13 cellular contexts compared by ENCODE assay signal in genomic region chr11:6626971-6627761, GRCh38. TPM values are rescaled to one million over a fixed set of nuclear protein-coding genes. Genes with fewer than 3 reads are reported as not detected.
DNase-seq lines count a peak whose midpoint lies in the region; ATAC-seq and TF ChIP-seq lines count a peak whose summit lies in the region.
"Had no signal": no experiment of that assay in that cellular context is flagged by ENCODE, and none has a peak within 500 bp of the region (broad histone marks: within the 10 kb centered on the region; RNA-seq: fewer than 3 reads in every experiment).

No MANE protein-coding gene starts in this region.

- no peaks in the 10 kb centered on the region for H3K9me3 ChIP-seq in Loucy (ENCODE audit: insufficient read depth, low read depth, low read length)

- no peaks in the 10 kb centered on the region for H4K20me1 ChIP-seq in Loucy (ENCODE audit: insufficient read depth, low read length, poor library complexity, severe bottlenecking)

- no peaks in the 10 kb centered on the region for H3K27me3 Mint-ChIP-seq in natural killer cell treated with Interleukin-12 subunit alpha and Interleukin-12 subunit beta and Interleukin-15 and Interleukin-18, amount 100 ng/mL, for 72 hours

- H3K27ac ChIP-seq in coronary artery: no peak overlapping the region

- H2AFZ ChIP-seq in Loucy (ENCODE audit: low read length): peak overlapping the region; percentile 54; the same call in 1 of the 2 replicates

- no peaks in the 10 kb centered on the region for H3K9me2 ChIP-seq in Loucy (replicated peaks; ENCODE audit: low read depth, low read length)

- H3K4me1 ChIP-seq in Loucy (ENCODE audit: insufficient read depth, low read length, poor library complexity, severe bottlenecking): peaks cover 5% of the 10 kb centered on the region

- H3K79me2 ChIP-seq in Loucy (ENCODE audit: insufficient read depth, low read length): no peaks in the 10 kb centered on the region

- DNase-seq in cerebellum (ENCODE audit: low spot score) (peak; percentile 57), coronary artery (ENCODE audit: low spot score) (no peak), HuH-7 (ENCODE audit: low spot score) (no peak)
- no peak for DNase-seq in natural killer cell treated with Interleukin-12 subunit alpha and Interleukin-12 subunit beta and Interleukin-15 and Interleukin-18, amount 100 ng/mL, for 72 hours (ENCODE audit: low spot score)
- DNase-seq: activated CD4-positive, alpha-beta T cell treated with anti-CD3 and anti-CD28 coated beads, Interleukin-2, amount 50 U/mL, for 1 hour; glutamatergic neuron; NCI-H345; SHP77 treated with DMSO at 0.1 percent for 48 hours; stimulated activated CD4-positive, alpha-beta T cell treated with anti-CD3 and anti-CD28 coated beads, Interleukin-2, amount 100 ng/mL, for 48 hours had no signal

- TF ChIP-seq CTCF in Loucy (conservative IDR thresholded peaks at IDR 0.05; ENCODE audit: low read length) (no peak), coronary artery (IDR thresholded peaks at IDR 0.05) (no peak)

- H3K4me1 Mint-ChIP-seq in natural killer cell treated with Interleukin-12 subunit alpha and Interleukin-12 subunit beta and Interleukin-15 and Interleukin-18, amount 100 ng/mL, for 72 hours (ENCODE audit: low read depth in 2 of 2): peaks cover 10 to 20% of the 10 kb centered on the region in 2 donors

- no peaks in the 10 kb centered on the region for H3F3A ChIP-seq in Loucy (ENCODE audit: low read depth)

- peak overlapping the region; percentile 36 for H3K4me3 Mint-ChIP-seq in natural killer cell treated with Interleukin-12 subunit alpha and Interleukin-12 subunit beta and Interleukin-15 and Interleukin-18, amount 100 ng/mL, for 72 hours

- H3K4me3 ChIP-seq in Loucy (ENCODE audit: low read length, poor library complexity, severe bottlenecking) (no peak overlapping the region), coronary artery (no peak overlapping the region)

- peak overlapping the region; percentile 17 for H3K4me2 ChIP-seq in Loucy (ENCODE audit: low read depth, low read length, poor library complexity, severe bottlenecking)

- no peaks in the 10 kb centered on the region for H3K36me3 ChIP-seq in Loucy (ENCODE audit: insufficient read depth, low read length)

- H3K9ac ChIP-seq in Loucy (ENCODE audit: low read depth, low read length, poor library complexity, severe bottlenecking): no peak overlapping the region

- no peaks in the 10 kb centered on the region for H3K9me3 Mint-ChIP-seq in natural killer cell treated with Interleukin-12 subunit alpha and Interleukin-12 subunit beta and Interleukin-15 and Interleukin-18, amount 100 ng/mL, for 72 hours

- no peaks in the 10 kb centered on the region for H3K27me3 ChIP-seq in Loucy (ENCODE audit: insufficient read depth, low read length, poor library complexity, severe bottlenecking)

- ATAC-seq in GM18907 (IDR thresholded peaks at IDR 0.05; ENCODE audit: unreplicated experiment): peak; percentile 3
- ATAC-seq in natural killer cell treated with Interleukin-12 subunit alpha and Interleukin-12 subunit beta and Interleukin-15 and Interleukin-18, amount 100 ng/mL, for 72 hours: no peak
- no peak for ATAC-seq in GM19328 (IDR thresholded peaks at IDR 0.05; ENCODE audit: unreplicated experiment)

- H3K27ac Mint-ChIP-seq in natural killer cell treated with Interleukin-12 subunit alpha and Interleukin-12 subunit beta and Interleukin-15 and Interleukin-18, amount 100 ng/mL, for 72 hours: peak overlapping the region; percentile 16 to 78
- H3K27ac Mint-ChIP-seq: progenitor cell of endocrine pancreas had no signal

- no peaks in the 10 kb centered on the region for H3K36me3 Mint-ChIP-seq in natural killer cell treated with Interleukin-12 subunit alpha and Interleukin-12 subunit beta and Interleukin-15 and Interleukin-18, amount 100 ng/mL, for 72 hours

RNA-seq across cellular contexts. Expression of gene TPP1, which starts 7.9 kb away (rescaled TPM):
- total RNA-seq in cerebellum: 19.1 TPM
- total RNA-seq in natural killer cell treated with Interleukin-12 subunit alpha and Interleukin-12 subunit beta and Interleukin-15 and Interleukin-18, amount 100 ng/mL, for 72 hours: 10 to 100 TPM; 48.6 to 92.4 TPM

RNA-seq across cellular contexts. Expression of gene TAF10, which starts 15.2 kb away (rescaled TPM):
- total RNA-seq in cerebellum: 11.3 TPM
- total RNA-seq in natural killer cell treated with Interleukin-12 subunit alpha and Interleukin-12 subunit beta and Interleukin-15 and Interleukin-18, amount 100 ng/mL, for 72 hours: 100 to 1,000 TPM; 118 to 152 TPM

RNA-seq across cellular contexts. Expression of gene ILK, which starts 23.6 kb away (rescaled TPM):
- 45.5 TPM for total RNA-seq in cerebellum
- total RNA-seq in natural killer cell treated with Interleukin-12 subunit alpha and Interleukin-12 subunit beta and Interleukin-15 and Interleukin-18, amount 100 ng/mL, for 72 hours: 100 to 1,000 TPM in 1 of 2 donors, 10 to 100 TPM in 1; 91.8 to 142 TPM

RNA-seq across cellular contexts. Expression of gene RRP8, which starts 23.8 kb away (rescaled TPM):
- total RNA-seq in cerebellum: 16.9 TPM
- 10 to 100 TPM; 33.8 to 42.0 TPM for total RNA-seq in natural killer cell treated with Interleukin-12 subunit alpha and Interleukin-12 subunit beta and Interleukin-15 and Interleukin-18, amount 100 ng/mL, for 72 hours

RNA-seq across cellular contexts. Expression of gene DCHS1, which starts 28.4 kb away (rescaled TPM):
- total RNA-seq in cerebellum: 62.2 TPM
- 1 to 10 TPM in 1 of 2 donors, under 1 TPM in 1; 0.73 to 1.6 TPM for total RNA-seq in natural killer cell treated with Interleukin-12 subunit alpha and Interleukin-12 subunit beta and Interleukin-15 and Interleukin-18, amount 100 ng/mL, for 72 hours
